In genomic region chr10:14954001-14954770, GRCh38 we compare ENCODE assay signal across 8 cellular contexts. TPM values are rescaled to one million over a fixed set of nuclear protein-coding genes. Genes with fewer than 3 reads are reported as not detected.
A peak's percentile ranks its signal among the peaks of the same experiment; 100 is the strongest.
DNase-seq lines count a peak whose midpoint lies in the region; ATAC-seq and TF ChIP-seq lines count a peak whose summit lies in the region.

DCLRE1C (minus strand) TSS chr10:14954096; CDS start chr10:14954010, 86 bp downstream.

- TF ChIP-seq CTCF in CD14-positive monocyte (IDR thresholded peaks at IDR 0.05): no peak

- H3K27ac Mint-ChIP-seq in CD14-positive monocyte: peak within 1 kb of the TSS; percentile 91 to 97 (median 96)

- H3K9me3 Mint-ChIP-seq in CD14-positive monocyte: no peaks in the 10 kb centered on the region

- H3K4me3 Mint-ChIP-seq in CD14-positive monocyte: peak within 1 kb of the TSS; percentile 86 to 93

- ATAC-seq in GM19395 (IDR thresholded peaks at IDR 0.05; ENCODE audit: unreplicated experiment) (peak; percentile 78), HG03558 (IDR thresholded peaks at IDR 0.05; ENCODE audit: extremely low read depth, unreplicated experiment) (peak; percentile 52), left lobe of liver (peak; percentile 94)

- H3K27me3 Mint-ChIP-seq in CD14-positive monocyte (ENCODE audit: low read depth in 3 of 3): no peaks in the 10 kb centered on the region

- H3K4me1 Mint-ChIP-seq in CD14-positive monocyte: peaks cover 44% of the 10 kb centered on the region

- DNase-seq in CD14-positive monocyte (ENCODE audit: low spot score) (peak; percentile 78), NCI-H748 (lab: John Stamatoyannopoulos, UW; ENCODE audit: unreplicated experiment) (peak; percentile 96), cortex of kidney (lab: John Stamatoyannopoulos, UW) (peak; percentile 8), left lobe of liver (ENCODE audit: low spot score) (peak; percentile 92)
- peak; percentile 77 for DNase-seq in activated CD4-positive, alpha-beta T cell treated with anti-CD3 and anti-CD28 coated beads, Interleukin-2, amount 50 U/mL, for 1 hour
- peak; percentile 88 to 89 for DNase-seq in stimulated activated CD4-positive, alpha-beta T cell treated with anti-CD3 and anti-CD28 coated beads, Interleukin-2, amount 100 ng/mL, for 24 hours

- intact Hi-C loops in CD14-positive monocyte (cut with micrococcal nuclease): loop anchor here (5.0 to 10.0 kb wide), 5 partner anchors 77 to 213 kb away; partner anchors contain the start of genes CDNF (in 2 of the 2), HSPA14 (in 2 of the 2), MSANTD7 (in 2 of the 2) and RPP38 (in 2 of the 2)

- peaks cover 3 to 6% of the 10 kb centered on the region in 2 donors for H3K36me3 Mint-ChIP-seq in CD14-positive monocyte

RNA-seq across cellular contexts. Expression of gene DCLRE1C, which starts in this region (rescaled TPM):
- polyA plus RNA-seq in CD14-positive monocyte: 10 to 100 TPM in 1 of 2 donors, 1 to 10 TPM in 1; 8.9 to 17.6 TPM
- total RNA-seq in left lobe of liver: 1.7 TPM

Comparison
In these comparisons a context has a peak if more than half of its experiments do, and no peak if none do; other contexts are left out.
1. Peak in every context shown above with its lines: DNase-seq and ATAC-seq.
2. DNase-seq: peak in every context shown above with its lines; median percentile 96 in NCI-H748; 92 in left lobe of liver; 88 in stimulated activated CD4-positive, alpha-beta T cell treated with anti-CD3 and anti-CD28 coated beads, Interleukin-2, amount 100 ng/mL, for 24 hours; 78 in CD14-positive monocyte; 77 in activated CD4-positive, alpha-beta T cell treated with anti-CD3 and anti-CD28 coated beads, Interleukin-2, amount 50 U/mL, for 1 hour; 8 in cortex of kidney.